1 cellular context compared by ENCODE assay signal in genomic region chr7:22647451-22648257, GRCh38.
TF ChIP-seq lines count a peak whose summit lies in the region.

No MANE protein-coding gene starts in this region.

TF ChIP-seq in K562, 482 proteins besides CTCF, POLR2A, EP300 and RAD21 (continued from another document and continues in another):
- TF ChIP-seq ZBTB34 (CRISPR knock-in tag; IDR thresholded peaks at IDR 0.05), result no peak
- no peak for TF ChIP-seq HMG20B (CRISPR knock-in tag; IDR thresholded peaks at IDR 0.05)
- no peak for TF ChIP-seq ZBTB7A (IDR thresholded peaks at IDR 0.05; ENCODE audit: borderline replicate concordance, control insufficient read depth, low read depth, low read length)
- TF ChIP-seq KLF13 (tag; IDR thresholded peaks at IDR 0.05; ENCODE audit: borderline replicate concordance, low read depth), result no peak
- TF ChIP-seq TFAM (CRISPR knock-in tag; conservative IDR thresholded peaks at IDR 0.05), result no peak
- TF ChIP-seq ESRRB (CRISPR knock-in tag; IDR thresholded peaks at IDR 0.05; ENCODE audit: borderline replicate concordance), result no peak
- no peak for TF ChIP-seq EGR1 (conservative IDR thresholded peaks at IDR 0.05)
- TF ChIP-seq ZNF780A (CRISPR knock-in tag; IDR thresholded peaks at IDR 0.05), result no peak
- no peak for TF ChIP-seq ZNF232 (CRISPR knock-in tag; IDR thresholded peaks at IDR 0.05)
- TF ChIP-seq MXI1 (IDR thresholded peaks at IDR 0.05; ENCODE audit: low read depth, low read length), result no peak
- TF ChIP-seq DEAF1 (CRISPR knock-in tag; IDR thresholded peaks at IDR 0.05), result no peak
- no peak for TF ChIP-seq PATZ1 (CRISPR knock-in tag; IDR thresholded peaks at IDR 0.05; ENCODE audit: borderline replicate concordance)
- no peak for TF ChIP-seq STAG1 (CRISPR knock-in tag; IDR thresholded peaks at IDR 0.05; ENCODE audit: borderline replicate concordance)
- TF ChIP-seq BRD9 (IDR thresholded peaks at IDR 0.05; ENCODE audit: low read depth, partially characterized antibody), result no peak
- peak; percentile 71 to 83 for TF ChIP-seq AFF1 (IDR thresholded peaks at IDR 0.05; ENCODE audit: low read depth in 1 of 2, partially characterized antibody in 2 of 2)
- TF ChIP-seq CAMTA2 (CRISPR knock-in tag; conservative IDR thresholded peaks at IDR 0.05), result no peak
- TF ChIP-seq MAFG (tag; conservative IDR thresholded peaks at IDR 0.05), result peak; percentile 66
- TF ChIP-seq TSHZ1 (CRISPR knock-in tag; IDR thresholded peaks at IDR 0.05), result no peak
- TF ChIP-seq POLR2H (tag; IDR thresholded peaks at IDR 0.05; ENCODE audit: low read depth), result peak; percentile 49; the same call in 1 of the 2 replicates
- TF ChIP-seq GTF2A2 (tag; IDR thresholded peaks at IDR 0.05), result no peak
- TF ChIP-seq ID3 (CRISPR knock-in tag; IDR thresholded peaks at IDR 0.05), result no peak
- TF ChIP-seq ID3 (tag; IDR thresholded peaks at IDR 0.05), result peak; percentile 95
- TF ChIP-seq ZC3H11A (IDR thresholded peaks at IDR 0.05; ENCODE audit: low read depth, low read length), result no peak
- no peak for TF ChIP-seq RBM17 (IDR thresholded peaks at IDR 0.05; ENCODE audit: borderline replicate concordance, low read depth, low read length)
- no peak; the same call in 1 of the 2 replicates for TF ChIP-seq ETV5 (CRISPR knock-in tag; IDR thresholded peaks at IDR 0.05; ENCODE audit: low read depth)
- no peak for TF ChIP-seq ZNF408 (CRISPR knock-in tag; IDR thresholded peaks at IDR 0.05; ENCODE audit: low read depth)
- no peak for TF ChIP-seq NR2F6 (CRISPR knock-in tag; IDR thresholded peaks at IDR 0.05)
- no peak; the same call in 1 of the 2 replicates for TF ChIP-seq ZNF311 (CRISPR knock-in tag; IDR thresholded peaks at IDR 0.05)
- no peak for TF ChIP-seq CEBPG (CRISPR knock-in tag; IDR thresholded peaks at IDR 0.05)
- peak in 1 of 2 experiments; percentile 41; a peak in 1 of 4 replicates for TF ChIP-seq CEBPG (tag; conservative IDR thresholded peaks at IDR 0.05 in 1 of 2, IDR thresholded peaks at IDR 0.05 in 1 of 2)
- TF ChIP-seq HMBOX1 (IDR thresholded peaks at IDR 0.05), result no peak
- peak; percentile 90 for TF ChIP-seq SMARCE1 (IDR thresholded peaks at IDR 0.05)
- TF ChIP-seq NFYB (IDR thresholded peaks at IDR 0.05; ENCODE audit: extremely low read depth, insufficient read length), result no peak
- TF ChIP-seq STAT5B (CRISPR knock-in tag; IDR thresholded peaks at IDR 0.05), result no peak
- no peak for TF ChIP-seq ESRRA (IDR thresholded peaks at IDR 0.05; ENCODE audit: borderline replicate concordance, low read depth)
- TF ChIP-seq BRF2 (IDR thresholded peaks at IDR 0.05; ENCODE audit: borderline replicate concordance, insufficient read depth, insufficient read length), result no peak
- TF ChIP-seq NCOA1 (IDR thresholded peaks at IDR 0.05; ENCODE audit: low read depth), result peak; percentile 69; the same call in 1 of the 2 replicates
- no peak for TF ChIP-seq XRCC4 (IDR thresholded peaks at IDR 0.05; ENCODE audit: extremely low read depth, insufficient read depth, insufficient read length)
- peak; percentile 99 for TF ChIP-seq MEF2A (IDR thresholded peaks at IDR 0.05; ENCODE audit: control insufficient read depth, low read depth, low read length)
- TF ChIP-seq AFF4 (CRISPR knock-in tag; IDR thresholded peaks at IDR 0.05), result no peak
- no peak for TF ChIP-seq E2F4 (CRISPR knock-in tag; IDR thresholded peaks at IDR 0.05; ENCODE audit: low read depth)
- no peak for TF ChIP-seq TGIF2 (CRISPR knock-in tag; IDR thresholded peaks at IDR 0.05)
- TF ChIP-seq ZNF77 (CRISPR knock-in tag; IDR thresholded peaks at IDR 0.05), result no peak
- TF ChIP-seq ZBTB1 (CRISPR knock-in tag; IDR thresholded peaks at IDR 0.05; ENCODE audit: borderline replicate concordance, low read depth), result no peak
